In genomic region chr5:34833991-34834793, GRCh38 we compare ENCODE assay signal across 19 cellular contexts. TPM values are rescaled to one million over a fixed set of nuclear protein-coding genes. Genes with fewer than 3 reads are reported as not detected.
DNase-seq lines count a peak whose midpoint lies in the region; ATAC-seq and TF ChIP-seq lines count a peak whose summit lies in the region.
"Had no signal": no experiment of that assay in that cellular context is flagged by ENCODE, and none has a peak within 500 bp of the region (broad histone marks: within the 10 kb centered on the region; RNA-seq: fewer than 3 reads in every experiment).

No MANE protein-coding gene starts in this region.

- DNase-seq in Right ventricle myocardium inferior (ENCODE audit: missing footprints) (no peak), cardiac septum (ENCODE audit: low spot score) (no peak), choroid plexus epithelial cell (ENCODE audit: low read depth) (peak; percentile 85), iPS-NIHi11 (ENCODE audit: low spot score) (peak; percentile 15), upper lobe of right lung (no peak), NAMALWA (ENCODE audit: low spot score) (no peak), left colon (no peak)
- DNase-seq: activated CD4-positive, alpha-beta T cell treated with anti-CD3 and anti-CD28 coated beads for 36 hours; activated T-cell treated with anti-CD3 and anti-CD28 coated beads, Interleukin-2, amount 50 U/mL, for 1 hour; CD4-positive, alpha-beta memory T cell; glutamatergic neuron; NCI-H1048; occipital lobe; SHP77 treated with DMSO at 0.1 percent for 48 hours; small intestine; T-helper 9 cell; upper lobe of left lung had no signal

- H3K9me3 ChIP-seq in upper lobe of right lung = no peaks in the 10 kb centered on the region
- H3K9me3 ChIP-seq: upper lobe of left lung had no signal

- intact Hi-C loops in Right ventricle myocardium inferior (cut with DNase I) (loop anchor here (10.0 kb wide), 1 partner anchor 309 kb away; no protein-coding TSS in a partner anchor), cardiac septum (cut with DNase I) (no loop called here), upper lobe of right lung (cut with DNase I) (no loop called here), left colon (cut with DNase I, micrococcal nuclease) (no loop called here)

- peaks cover 15% of the 10 kb centered on the region for H3K36me3 ChIP-seq in upper lobe of right lung

- no peak overlapping the region for H3K27ac ChIP-seq in upper lobe of right lung

- peak; percentile 77 for ATAC-seq in Right ventricle myocardium inferior
- ATAC-seq in upper lobe of right lung = peak; percentile 37
- no peak for ATAC-seq in GM21528 (IDR thresholded peaks at IDR 0.05; ENCODE audit: low FRiP score, unreplicated experiment)
- no peak for ATAC-seq in left colon
- ATAC-seq: stimulated activated effector memory CD8-positive, alpha-beta T cell treated with anti-CD3 and anti-CD28 coated beads, Interleukin-12 subunit alpha, Interleukin-12 subunit beta, amount 100 ng/mL, for 72 hours had no signal

- H3K27me3 ChIP-seq in upper lobe of right lung = no peaks in the 10 kb centered on the region
- H3K27me3 ChIP-seq: upper lobe of left lung had no signal

- H3K4me1 ChIP-seq in upper lobe of right lung = peaks cover 5% of the 10 kb centered on the region

- no peak overlapping the region for H3K4me3 ChIP-seq in choroid plexus epithelial cell (ENCODE audit: low read depth, low read length)
- H3K4me3 ChIP-seq in upper lobe of right lung = no peak overlapping the region
- H3K4me3 ChIP-seq: upper lobe of left lung had no signal

- TF ChIP-seq CTCF in choroid plexus epithelial cell (conservative IDR thresholded peaks at IDR 0.05; ENCODE audit: low read depth, low read length) (peak; percentile 10), upper lobe of right lung (IDR thresholded peaks at IDR 0.05) (no peak)

RNA-seq across cellular contexts. Expression of gene TTC23L, which starts 4.8 kb away (rescaled TPM):
- total RNA-seq in Right ventricle myocardium inferior (not detected), cardiac septum (0.32 TPM), upper lobe of right lung (0.20 TPM), left colon (under 1 TPM in 1 of 2 donors, not detected in 1; 0.12 TPM)

Comparison
In these comparisons a context has a peak if more than half of its experiments do, and no peak if none do; other contexts are left out.
1. ATAC-seq: peak in Right ventricle myocardium inferior (single experiment) and upper lobe of right lung (single experiment); none in GM21528 (single experiment) and left colon (single experiment).
2. DNase-seq: peak in choroid plexus epithelial cell (single experiment) and iPS-NIHi11 (single experiment); none in Right ventricle myocardium inferior (single experiment), cardiac septum (single experiment), upper lobe of right lung (single experiment), NAMALWA (single experiment) and left colon (0 of 2).